17 cellular contexts compared by ENCODE assay signal in the genomic region with DNA sequence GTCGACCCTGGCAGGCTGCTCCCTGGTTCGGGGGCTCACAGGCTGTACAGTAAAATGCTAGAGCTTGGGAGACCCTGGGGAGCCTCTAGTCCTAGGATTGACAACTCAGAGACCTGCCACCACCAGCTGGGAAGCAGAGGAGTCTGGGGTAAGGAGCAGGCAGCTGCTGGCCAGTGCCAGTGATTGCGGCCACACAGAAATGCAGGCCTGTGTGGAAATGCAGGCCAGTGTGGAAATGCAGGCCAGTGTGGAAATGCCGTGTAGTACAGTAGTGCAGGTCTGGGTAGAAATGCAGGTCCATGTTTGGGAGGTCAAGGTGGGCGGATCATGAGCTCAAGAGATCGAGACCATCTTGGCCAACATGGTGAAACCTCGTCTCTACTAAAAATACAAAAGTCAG. TPM values are rescaled to one million over a fixed set of nuclear protein-coding genes. Genes with fewer than 3 reads are reported as not detected.
"Had no signal": no experiment of that assay in that cellular context is flagged by ENCODE, and none has a peak within 500 bp of the region (broad histone marks: within the 10 kb centered on the region; RNA-seq: fewer than 3 reads in every experiment).

No MANE protein-coding gene starts in this region.

- H3K9me3 ChIP-seq: ascending aorta, esophagus muscularis mucosa, gastrocnemius medialis, heart left ventricle had no signal

- FAIRE-seq: bronchial epithelial cell had no signal

- ATAC-seq: foreskin keratinocyte, gastrocnemius medialis, heart left ventricle had no signal

- DNase-seq: activated gamma-delta T cell, brain microvascular endothelial cell, dorsolateral prefrontal cortex, foreskin keratinocyte, gastrocnemius medialis, glutamatergic neuron, heart left ventricle, T1000 had no signal

- H3K36me3 ChIP-seq: ascending aorta, brain microvascular endothelial cell, esophagus muscularis mucosa, gastrocnemius medialis, heart left ventricle, WERI-Rb-1 had no signal

- H3K4me1 ChIP-seq: ascending aorta, gastrocnemius medialis had no signal

- H3K4me3 ChIP-seq: ascending aorta, coronary artery, dorsolateral prefrontal cortex, esophagus muscularis mucosa, gastrocnemius medialis, heart left ventricle had no signal

- H3K27ac ChIP-seq: ascending aorta, brain microvascular endothelial cell, coronary artery, dorsolateral prefrontal cortex, esophagus muscularis mucosa, foreskin keratinocyte, gastrocnemius medialis, heart left ventricle, WERI-Rb-1 had no signal

- H3K27me3 ChIP-seq: ascending aorta, brain microvascular endothelial cell, dorsolateral prefrontal cortex, heart left ventricle had no signal

RNA-seq across cellular contexts. Expression of a gene that starts 26.8 kb away (rescaled TPM):
- total RNA-seq: activated B cell treated with CpG ODN at 0.5 μM for 24 hours; activated naive CD8-positive, alpha-beta T cell treated with anti-CD3 and anti-CD28 coated beads, Interleukin-2, amount 10 ng/mL, durations not matched to agents 7 days and 5 days; cardiac septum; gastrocnemius medialis; T-helper 17 cell had no signal
